Comparison of ENCODE assay signal across 10 cellular contexts in genomic region chr2:42957109-42958035, GRCh38.
DNase-seq lines count a peak whose midpoint lies in the region; ATAC-seq lines count a peak whose summit lies in the region.
"Had no signal": no experiment of that assay in that cellular context is flagged by ENCODE, and none has a peak within 500 bp of the region (broad histone marks: within the 10 kb centered on the region; RNA-seq: fewer than 3 reads in every experiment).

No MANE protein-coding gene starts in this region.

- DNase-seq in NOMO-1 (lab: John Stamatoyannopoulos, UW; ENCODE audit: unreplicated experiment in 2 of 2) (peak; percentile 43 to 77), renal cortical epithelial cell (ENCODE audit: low read depth) (peak; percentile 98)
- no peak for DNase-seq in activated effector memory CD4-positive, alpha-beta T cell treated with Interleukin-2 at 50 U/mL for 16 hours
- DNase-seq in effector CD4-positive, alpha-beta T cell: no peak
- DNase-seq: cortex of kidney, NCI-H446 treated with DMSO at 0.1 percent for 48 hours had no signal

- ATAC-seq in GM21423 (IDR thresholded peaks at IDR 0.05; ENCODE audit: unreplicated experiment): peak; percentile 57
- ATAC-seq in esophagus mucosa: peak; percentile 37
- ATAC-seq in HG02840 (IDR thresholded peaks at IDR 0.05; ENCODE audit: low FRiP score, unreplicated experiment): no peak
- ATAC-seq in HG02884 (IDR thresholded peaks at IDR 0.05; ENCODE audit: unreplicated experiment): no peak

Comparison
In these comparisons a context has a peak if more than half of its experiments do, and no peak if none do; other contexts are left out.
1. ATAC-seq: peak in GM21423 (single experiment) and esophagus mucosa (single experiment); none in HG02840 (single experiment) and HG02884 (single experiment).
2. DNase-seq: peak in NOMO-1 (2 of 2) and renal cortical epithelial cell (single experiment); none in activated effector memory CD4-positive, alpha-beta T cell treated with Interleukin-2 at 50 U/mL for 16 hours (single experiment) and effector CD4-positive, alpha-beta T cell (single experiment).